Comparison of ENCODE assay signal across 22 cellular contexts in the genomic region with DNA sequence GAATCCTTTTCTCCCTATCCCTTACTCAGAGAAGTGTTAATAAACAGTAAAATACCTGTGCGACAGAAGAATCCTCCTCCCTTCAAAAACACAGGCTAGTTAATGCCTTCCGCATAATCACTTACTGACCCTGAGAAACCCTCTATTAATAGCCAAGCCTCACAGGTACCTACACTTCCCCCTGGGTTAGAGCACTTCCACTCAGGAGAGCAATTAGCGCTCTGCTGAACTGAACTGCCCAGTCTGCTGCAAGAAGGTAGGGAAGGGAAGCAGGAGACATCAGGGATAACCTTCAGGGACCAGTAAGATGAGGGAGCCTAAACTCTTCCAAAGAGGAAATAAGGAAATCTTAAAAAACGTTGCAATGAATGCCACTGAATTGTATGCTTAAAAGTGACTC.
"Had no signal": no experiment of that assay in that cellular context is flagged by ENCODE, and none has a peak within 500 bp of the region (broad histone marks: within the 10 kb centered on the region; RNA-seq: fewer than 3 reads in every experiment).

No MANE protein-coding gene starts in this region.

- H3K27ac Mint-ChIP-seq: memory B cell; mesothelial cell of epicardium; natural killer cell treated with Interleukin-12 subunit alpha and Interleukin-12 subunit beta and Interleukin-15 and Interleukin-18, amount 100 ng/mL, for 72 hours; stimulated activated naive B cell treated with anti-CD40 and anti-IgM and Interleukin-4, amounts not matched to agents 10 μg/mL and 1 μg/mL and 100 μg/mL, for 72 hours had no signal

- DNase-seq: cortex of kidney; dorsolateral prefrontal cortex; effector CD8-positive, alpha-beta T cell; foreskin melanocyte; heart left ventricle; hippocampal formation; left lung; lower lobe of right lung; sigmoid colon; stimulated activated CD4-positive, alpha-beta T cell treated with anti-CD3 and anti-CD28 coated beads, Interleukin-2, amount 100 ng/mL, for 24 hours; stimulated activated CD4-positive, alpha-beta T cell treated with anti-CD3 and anti-CD28 coated beads, Interleukin-4, amount 100 ng/mL, for 4 hours; stimulated activated naive B cell treated with anti-CD40 and anti-IgM and Interleukin-4, amounts not matched to agents 10 μg/mL and 1 μg/mL and 100 μg/mL, for 72 hours; stimulated activated naive CD8-positive, alpha-beta T cell treated with anti-CD3 and anti-CD28 coated beads, Interleukin-15, amount 100 ng/mL, for 72 hours; testis; upper lobe of right lung had no signal

- H3K4me3 Mint-ChIP-seq: memory B cell; mesothelial cell of epicardium; natural killer cell treated with Interleukin-12 subunit alpha and Interleukin-12 subunit beta and Interleukin-15 and Interleukin-18, amount 100 ng/mL, for 72 hours; stimulated activated naive B cell treated with anti-CD40 and anti-IgM and Interleukin-4, amounts not matched to agents 10 μg/mL and 1 μg/mL and 100 μg/mL, for 72 hours; stimulated activated naive CD8-positive, alpha-beta T cell treated with anti-CD3 and anti-CD28 coated beads, Interleukin-15, amount 100 ng/mL, for 72 hours had no signal

- H3K4me1 Mint-ChIP-seq: memory B cell; stimulated activated naive B cell treated with anti-CD40 and anti-IgM and Interleukin-4, amounts not matched to agents 10 μg/mL and 1 μg/mL and 100 μg/mL, for 72 hours; stimulated activated naive CD8-positive, alpha-beta T cell treated with anti-CD3 and anti-CD28 coated beads, Interleukin-15, amount 100 ng/mL, for 72 hours had no signal

- H3K36me3 Mint-ChIP-seq: memory B cell; natural killer cell treated with Interleukin-12 subunit alpha and Interleukin-12 subunit beta and Interleukin-15 and Interleukin-18, amount 100 ng/mL, for 72 hours; stimulated activated naive B cell treated with anti-CD40 and anti-IgM and Interleukin-4, amounts not matched to agents 10 μg/mL and 1 μg/mL and 100 μg/mL, for 72 hours had no signal

- H3K9me3 ChIP-seq: heart left ventricle, left lung, lower lobe of right lung, right atrium auricular region, sigmoid colon, testis, tibial nerve, upper lobe of right lung, vagina had no signal

- H3K9me3 Mint-ChIP-seq: memory B cell; mesothelial cell of epicardium; natural killer cell treated with Interleukin-12 subunit alpha and Interleukin-12 subunit beta and Interleukin-15 and Interleukin-18, amount 100 ng/mL, for 72 hours; stimulated activated naive B cell treated with anti-CD40 and anti-IgM and Interleukin-4, amounts not matched to agents 10 μg/mL and 1 μg/mL and 100 μg/mL, for 72 hours; stimulated activated naive CD8-positive, alpha-beta T cell treated with anti-CD3 and anti-CD28 coated beads, Interleukin-15, amount 100 ng/mL, for 72 hours had no signal

- H3K4me3 ChIP-seq: dorsolateral prefrontal cortex, heart left ventricle, left lung, lower lobe of right lung, right atrium auricular region, sigmoid colon, skin epidermis, testis, tibial nerve, upper lobe of right lung, vagina had no signal

- H3K36me3 ChIP-seq: heart left ventricle, left lung, lower lobe of right lung, right atrium auricular region, sigmoid colon, tibial nerve, upper lobe of right lung, vagina had no signal

- H3K27me3 ChIP-seq: dorsolateral prefrontal cortex, heart left ventricle, left lung, right atrium auricular region, sigmoid colon, testis, tibial nerve, upper lobe of right lung, vagina had no signal

- H3K27ac ChIP-seq: dorsolateral prefrontal cortex, heart left ventricle, left lung, lower lobe of right lung, right atrium auricular region, sigmoid colon, skin epidermis, testis, tibial nerve, upper lobe of right lung, vagina had no signal

- H3K27me3 Mint-ChIP-seq: stimulated activated naive B cell treated with anti-CD40 and anti-IgM and Interleukin-4, amounts not matched to agents 10 μg/mL and 1 μg/mL and 100 μg/mL, for 72 hours; stimulated activated naive CD8-positive, alpha-beta T cell treated with anti-CD3 and anti-CD28 coated beads, Interleukin-15, amount 100 ng/mL, for 72 hours had no signal
